Comparison of ENCODE assay signal across 8 cellular contexts in the genomic region with DNA sequence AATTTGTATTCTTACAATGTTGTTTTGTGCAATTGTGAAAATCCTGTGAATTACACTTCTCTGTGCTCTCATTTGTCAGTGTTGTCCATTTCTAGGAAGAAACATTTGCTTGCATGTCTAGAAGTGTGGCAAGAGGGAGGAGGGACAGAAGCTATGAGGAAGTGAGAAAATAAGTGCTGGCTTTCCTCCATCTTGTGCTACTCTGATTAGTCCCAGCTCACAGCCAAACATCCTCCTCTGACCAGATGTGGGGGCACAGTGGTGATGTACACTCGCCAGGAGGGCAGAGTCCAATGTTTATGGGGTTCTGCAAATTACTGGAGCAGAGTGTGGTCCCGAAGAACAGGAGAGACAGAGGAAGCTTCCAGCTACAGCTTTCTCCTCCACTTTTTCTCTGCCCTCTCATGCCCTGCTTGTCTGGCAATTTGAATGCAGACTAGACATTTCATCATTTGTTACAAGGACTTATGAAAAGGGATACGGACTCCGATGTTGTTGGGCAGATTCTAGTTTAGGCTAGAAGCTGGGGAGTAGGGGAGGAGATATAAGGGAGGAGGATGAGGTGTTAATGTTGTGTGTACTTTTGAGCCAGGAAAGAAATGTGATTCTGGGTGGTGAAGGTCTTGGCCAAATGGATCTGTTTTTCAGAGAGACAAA.
DNase-seq lines count a peak whose midpoint lies in the region; ATAC-seq, FAIRE-seq and TF ChIP-seq lines count a peak whose summit lies in the region.
"Had no signal": no experiment of that assay in that cellular context is flagged by ENCODE, and none has a peak within 500 bp of the region (broad histone marks: within the 10 kb centered on the region; RNA-seq: fewer than 3 reads in every experiment).

No MANE protein-coding gene starts in this region.

- DNase-seq in bronchial epithelial cell (ENCODE audit: low read depth) (peak; percentile 39), smooth muscle cell (lab: John Stamatoyannopoulos, UW; ENCODE audit: unreplicated experiment) (no peak), UCSD-AML1 (lab: John Stamatoyannopoulos, UW; ENCODE audit: unreplicated experiment) (no peak)
- DNase-seq in effector CD4-positive, alpha-beta T cell, result no peak

- no peaks in the 10 kb centered on the region for H3F3A ChIP-seq in smooth muscle cell (ENCODE audit: low read depth)

- no peaks in the 10 kb centered on the region for H3K9me3 ChIP-seq in smooth muscle cell (replicated peaks; ENCODE audit: low read depth)

- no peak for TF ChIP-seq CTCF in bronchial epithelial cell (IDR thresholded peaks at IDR 0.05; ENCODE audit: insufficient read depth, low read length, severe bottlenecking)
- TF ChIP-seq CTCF in smooth muscle cell (IDR thresholded peaks at IDR 0.05; ENCODE audit: borderline replicate concordance, insufficient read depth, poor library complexity, severe bottlenecking), result no peak

- 74% methylated on average over 4 of the region's 4 CpGs for WGBS in smooth muscle cell (ENCODE audit: low lambda C conversion rate)

- FAIRE-seq in bronchial epithelial cell (lab: Jason Lieb, UNC), result no peak

- no peak overlapping the region for H3K4me2 ChIP-seq in smooth muscle cell

- ATAC-seq in GM19324 (IDR thresholded peaks at IDR 0.05; ENCODE audit: low FRiP score, unreplicated experiment), result peak; percentile 83
- peak; percentile 75 for ATAC-seq in HG03432 (IDR thresholded peaks at IDR 0.05; ENCODE audit: unreplicated experiment)
- no peak for ATAC-seq in GM19467 (IDR thresholded peaks at IDR 0.05; ENCODE audit: unreplicated experiment)
- ATAC-seq: foreskin keratinocyte had no signal

- no peaks in the 10 kb centered on the region for H3K36me3 ChIP-seq in bronchial epithelial cell (ENCODE audit: control insufficient read depth, insufficient read depth, low read length)
- H3K36me3 ChIP-seq in smooth muscle cell (ENCODE audit: low read depth), result no peaks in the 10 kb centered on the region

- no peaks in the 10 kb centered on the region for H3K79me2 ChIP-seq in smooth muscle cell (ENCODE audit: low read depth)

- H3K27me3 ChIP-seq in bronchial epithelial cell (ENCODE audit: control insufficient read depth, insufficient read depth, low read length) (no peaks in the 10 kb centered on the region), smooth muscle cell (ENCODE audit: low read depth) (no peaks in the 10 kb centered on the region)
- H3K27me3 ChIP-seq: foreskin keratinocyte had no signal

- H2AFZ ChIP-seq in smooth muscle cell (ENCODE audit: low read depth), result peak overlapping the region; percentile 84

- H4K20me1 ChIP-seq in smooth muscle cell (ENCODE audit: low read depth), result no peaks in the 10 kb centered on the region

- H3K4me3 ChIP-seq in bronchial epithelial cell (ENCODE audit: low read depth, low read length), result no peak overlapping the region
- no peak overlapping the region for H3K4me3 ChIP-seq in smooth muscle cell

- H3K4me1 ChIP-seq in smooth muscle cell (ENCODE audit: low read depth), result no peaks in the 10 kb centered on the region
- H3K4me1 ChIP-seq: foreskin keratinocyte had no signal

- no peak overlapping the region for H3K9ac ChIP-seq in smooth muscle cell (ENCODE audit: low read depth)

- H3K27ac ChIP-seq in smooth muscle cell (ENCODE audit: low read depth), result no peak overlapping the region
- H3K27ac ChIP-seq: foreskin keratinocyte had no signal
